ENCODE assay signal across 1 cellular context in genomic region chr3:196948442-196949365, GRCh38.
A peak's percentile ranks its signal among the peaks of the same experiment; 100 is the strongest.
TF ChIP-seq lines count a peak whose summit lies in the region.

No MANE protein-coding gene starts in this region.

TF ChIP-seq in HepG2, 621 proteins besides CTCF, POLR2A, EP300 and RAD21 (continued from another document and continues in another):
- TF ChIP-seq ZNF318 (CRISPR knock-in tag; IDR thresholded peaks at IDR 0.05) (no peak), NFKB2 (CRISPR knock-in tag; IDR thresholded peaks at IDR 0.05; ENCODE audit: borderline replicate concordance) (0 out of 2 replicates have a peak, but pooled peaks have one; percentile 39), ZBTB7B (CRISPR knock-in tag; IDR thresholded peaks at IDR 0.05) (no peak), ZNF674 (CRISPR knock-in tag; IDR thresholded peaks at IDR 0.05; ENCODE audit: low read depth) (no peak), ERF (CRISPR knock-in tag; IDR thresholded peaks at IDR 0.05) (peak; percentile 68; the same call in 1 of the 2 replicates), ZNF17 (CRISPR knock-in tag; IDR thresholded peaks at IDR 0.05) (no peak), ZNF597 (CRISPR knock-in tag; IDR thresholded peaks at IDR 0.05) (no peak), SALL1 (CRISPR knock-in tag; IDR thresholded peaks at IDR 0.05) (peak; percentile 65; the same call in 1 of the 2 replicates), ZNF512B (CRISPR knock-in tag; IDR thresholded peaks at IDR 0.05; ENCODE audit: borderline replicate concordance) (peak; percentile 74; the same call in 1 of the 2 replicates), DRAP1 (CRISPR knock-in tag; IDR thresholded peaks at IDR 0.05) (peak; percentile 46; the same call in 1 of the 2 replicates), HDAC1 (CRISPR knock-in tag; IDR thresholded peaks at IDR 0.05) (0 out of 2 replicates have a peak, but pooled peaks have one; percentile 39), THAP7 (CRISPR knock-in tag; IDR thresholded peaks at IDR 0.05) (peak; percentile 39; the same call in 1 of the 2 replicates), ZHX1 (CRISPR knock-in tag; IDR thresholded peaks at IDR 0.05; ENCODE audit: low read depth) (0 out of 2 replicates have a peak, but pooled peaks have one; percentile 1), ZNF687 (CRISPR knock-in tag; IDR thresholded peaks at IDR 0.05) (peak; percentile 99), BCL3 (CRISPR knock-in tag; IDR thresholded peaks at IDR 0.05) (peak; percentile 72), BRD4 (CRISPR knock-in tag; IDR thresholded peaks at IDR 0.05) (no peak), ZNF510 (CRISPR knock-in tag; IDR thresholded peaks at IDR 0.05; ENCODE audit: low read depth) (peak; percentile 21; the same call in 1 of the 2 replicates), GPBP1L1 (CRISPR knock-in tag; IDR thresholded peaks at IDR 0.05) (no peak), GMEB2 (CRISPR knock-in tag; IDR thresholded peaks at IDR 0.05; ENCODE audit: low read depth) (no peak)
